In the genomic region with DNA sequence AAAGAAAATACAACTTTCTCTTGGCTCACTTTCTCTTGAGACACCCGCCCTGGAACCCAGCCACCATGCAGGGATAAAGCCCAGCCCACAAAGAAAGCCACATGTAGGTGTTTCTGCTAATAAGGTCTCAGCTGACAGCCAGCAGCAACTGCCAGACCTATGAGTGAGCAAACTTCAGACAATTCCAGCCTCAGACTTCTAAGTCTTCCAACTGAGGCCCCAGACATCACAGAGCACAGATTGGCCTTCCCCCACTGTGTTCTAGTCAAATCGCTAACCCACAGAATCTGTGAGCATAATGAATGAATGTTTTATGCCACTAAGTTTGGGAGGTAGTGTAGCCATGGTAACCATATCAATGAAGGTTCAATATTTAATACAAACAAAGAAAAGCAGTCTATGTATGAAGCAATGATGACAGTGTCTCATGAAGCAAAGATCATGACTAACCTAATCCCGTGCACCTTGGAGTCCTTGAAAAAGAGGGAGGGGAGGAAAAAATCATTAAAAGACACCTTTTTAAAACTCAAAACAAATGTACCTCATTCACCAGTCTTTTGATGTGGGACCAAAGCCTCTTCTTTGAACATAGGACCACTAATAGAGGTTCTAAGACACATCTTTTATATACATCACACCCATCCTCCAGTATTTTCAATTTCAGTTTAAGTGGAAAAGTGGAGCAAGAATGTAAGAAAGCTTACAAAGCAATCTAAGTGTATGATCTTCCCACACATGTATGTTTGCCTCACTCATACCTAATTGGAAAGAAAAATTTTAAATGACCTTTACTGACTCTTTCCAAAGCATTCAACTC, we compare ENCODE assay signal across 1 cellular context.
TF ChIP-seq lines count a peak whose summit lies in the region.

No MANE protein-coding gene starts in this region.

TF ChIP-seq in K562, 482 proteins besides CTCF, POLR2A, EP300 and RAD21:
- TF ChIP-seq HLTF (IDR thresholded peaks at IDR 0.05) (no peak), RFX1 (IDR thresholded peaks at IDR 0.05) (peak; percentile 49; the same call in 1 of the 2 replicates)
